ENCODE assay signal across 1 cellular context in genomic region chr7:94355389-94355788, GRCh38.
TF ChIP-seq lines count a peak whose summit lies in the region.

No MANE protein-coding gene starts in this region.

TF ChIP-seq in SK-N-SH, 30 proteins besides CTCF, POLR2A, EP300 and RAD21:
- TF ChIP-seq REST (IDR thresholded peaks at IDR 0.05; ENCODE audit: low read depth, low read length) (no peak), JUND (IDR thresholded peaks at IDR 0.05) (peak; percentile 63), CHD2 (IDR thresholded peaks at IDR 0.05; ENCODE audit: low read length, partially characterized antibody) (no peak), MAX (IDR thresholded peaks at IDR 0.05; ENCODE audit: low read depth) (peak; percentile 52; the same call in 1 of the 2 replicates), FOXM1 (IDR thresholded peaks at IDR 0.05; ENCODE audit: low read depth) (peak; percentile 51; the same call in 1 of the 2 replicates), MXI1 (IDR thresholded peaks at IDR 0.05; ENCODE audit: low read depth, low read length) (no peak), TEAD4 (IDR thresholded peaks at IDR 0.05; ENCODE audit: borderline replicate concordance, insufficient read depth) (peak; percentile 47; the same call in 1 of the 2 replicates), NFIC (IDR thresholded peaks at IDR 0.05; ENCODE audit: borderline replicate concordance) (peak; percentile 80), FOSL2 (IDR thresholded peaks at IDR 0.05; ENCODE audit: borderline replicate concordance, low read depth) (0 out of 2 replicates have a peak, but pooled peaks have one; percentile 4), ELF1 (IDR thresholded peaks at IDR 0.05) (peak; percentile 30; the same call in 1 of the 2 replicates), YY1 (IDR thresholded peaks at IDR 0.05; ENCODE audit: low read depth) (no peak), PBX3 (IDR thresholded peaks at IDR 0.05) (peak; percentile 89), POLR2AphosphoS5 (IDR thresholded peaks at IDR 0.05; ENCODE audit: low read depth, low read length) (peak; percentile 40; the same call in 1 of the 2 replicates), TCF12 (IDR thresholded peaks at IDR 0.05) (peak; percentile 91)
